ENCODE assay signal across 8 cellular contexts in the genomic region with DNA sequence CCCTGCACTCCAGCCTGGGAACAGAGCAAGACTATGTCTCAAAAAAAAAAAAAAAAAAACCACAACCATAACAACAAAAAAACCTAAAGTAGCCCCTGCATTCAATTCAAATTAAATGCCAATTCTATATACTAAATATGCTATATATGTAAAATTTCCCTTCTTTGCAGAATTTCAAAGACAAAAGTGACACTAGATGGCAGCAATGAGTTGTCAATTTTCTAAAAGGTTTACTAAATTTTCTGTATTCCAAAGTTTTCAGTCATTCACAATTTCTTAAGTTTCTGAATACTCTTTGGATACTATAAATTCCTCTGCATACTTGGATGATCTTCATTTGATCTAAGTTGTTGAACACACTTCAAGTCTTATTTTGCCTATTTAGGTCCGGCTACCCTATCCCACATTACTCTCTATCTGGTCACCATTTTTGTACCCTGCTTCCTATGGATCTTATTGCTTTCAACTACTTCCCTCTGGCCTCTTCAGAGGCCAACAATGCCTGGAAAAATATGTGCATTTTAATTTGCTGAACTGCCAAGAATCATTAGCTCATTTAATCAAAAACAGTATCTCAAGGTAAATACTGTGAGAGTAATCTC. TPM values are rescaled to one million over a fixed set of nuclear protein-coding genes. Genes with fewer than 3 reads are reported as not detected.
DNase-seq lines count a peak whose midpoint lies in the region; ATAC-seq, FAIRE-seq and TF ChIP-seq lines count a peak whose summit lies in the region.

No MANE protein-coding gene starts in this region.

- peaks cover 42% of the 10 kb centered on the region for H3K36me3 Mint-ChIP-seq in activated naive CD4-positive, alpha-beta T cell treated with anti-CD3 and anti-CD28 coated beads, Interleukin-2, amount 10 ng/mL, durations not matched to agents 7 days and 5 days
- H3K36me3 Mint-ChIP-seq in activated T-helper 1 cell treated with anti-CD3 and anti-CD28 coated beads, Interleukin-12 subunit alpha, Interleukin-12 subunit beta, Interleukin-2, Interleukin-4 antibody, amounts not matched to agents 30 ng/mL and 10 ng/mL and 1 ng/mL, durations not matched to agents 14 hours and 24 hours and 36 hours (ENCODE audit: low read depth), result peaks cover 32% of the 10 kb centered on the region

- no peak overlapping the region for H3K4me3 ChIP-seq in Peyer's patch
- H3K4me3 ChIP-seq in thoracic aorta, result no peak overlapping the region
- H3K4me3 ChIP-seq in kidney (ENCODE audit: low read length in 2 of 2), result no peak overlapping the region

- H3K27ac ChIP-seq in Peyer's patch (no peak overlapping the region), thoracic aorta (no peak overlapping the region), kidney (ENCODE audit: low read depth in 2 of 2, low read length in 2 of 2) (no peak overlapping the region)

- no peaks in the 10 kb centered on the region for H3K9me3 Mint-ChIP-seq in activated naive CD4-positive, alpha-beta T cell treated with anti-CD3 and anti-CD28 coated beads, Interleukin-2, amount 10 ng/mL, durations not matched to agents 7 days and 5 days
- no peaks in the 10 kb centered on the region for H3K9me3 Mint-ChIP-seq in activated T-helper 1 cell treated with anti-CD3 and anti-CD28 coated beads, Interleukin-12 subunit alpha, Interleukin-12 subunit beta, Interleukin-2, Interleukin-4 antibody, amounts not matched to agents 30 ng/mL and 10 ng/mL and 1 ng/mL, durations not matched to agents 14 hours and 24 hours and 36 hours

- peak in 5 of 6 experiments; percentile 24 to 46 (median 29) for TF ChIP-seq CTCF in Peyer's patch (IDR thresholded peaks at IDR 0.05)
- TF ChIP-seq CTCF in thoracic aorta (IDR thresholded peaks at IDR 0.05), result peak; percentile 12
- TF ChIP-seq CTCF in kidney (IDR thresholded peaks at IDR 0.05; ENCODE audit: borderline replicate concordance, extremely low read depth, insufficient read depth), result no peak

- CTCF ChIA-PET in activated naive CD4-positive, alpha-beta T cell treated with anti-CD3 and anti-CD28 coated beads, Interleukin-2, amount 10 ng/mL, durations not matched to agents 7 days and 5 days (lab: Charles Lee), result interaction anchor here (1.1 to 1.8 kb wide), 2 partner anchors 13 to 15 kb away, joined by 3 to 4 read pairs; no protein-coding TSS in a partner anchor

- peaks cover 49% of the 10 kb centered on the region for H3K4me1 Mint-ChIP-seq in activated naive CD4-positive, alpha-beta T cell treated with anti-CD3 and anti-CD28 coated beads, Interleukin-2, amount 10 ng/mL, durations not matched to agents 7 days and 5 days
- peaks cover 52% of the 10 kb centered on the region for H3K4me1 Mint-ChIP-seq in activated T-helper 1 cell treated with anti-CD3 and anti-CD28 coated beads, Interleukin-12 subunit alpha, Interleukin-12 subunit beta, Interleukin-2, Interleukin-4 antibody, amounts not matched to agents 30 ng/mL and 10 ng/mL and 1 ng/mL, durations not matched to agents 14 hours and 24 hours and 36 hours (ENCODE audit: low read depth)

- H3K27me3 ChIP-seq in Peyer's patch (no peaks in the 10 kb centered on the region), thoracic aorta (replicated peaks; ENCODE audit: insufficient read depth) (no peaks in the 10 kb centered on the region)

- H3K4me1 ChIP-seq in Peyer's patch (peaks cover 0 to 12% (median 2%) of the 10 kb centered on the region in 4 donors), thoracic aorta (ENCODE audit: control insufficient read depth in 1 of 2, low read depth in 2 of 2) (peaks cover 2 to 48% of the 10 kb centered on the region in 2 donors), kidney (ENCODE audit: control insufficient read depth in 1 of 2, insufficient read depth in 1 of 2, low read depth in 1 of 2, low read length in 2 of 2) (peaks cover 2 to 13% of the 10 kb centered on the region in 2 donors)

- H3K27me3 Mint-ChIP-seq in activated naive CD4-positive, alpha-beta T cell treated with anti-CD3 and anti-CD28 coated beads, Interleukin-2, amount 10 ng/mL, durations not matched to agents 7 days and 5 days, result no peaks in the 10 kb centered on the region
- H3K27me3 Mint-ChIP-seq in activated T-helper 1 cell treated with anti-CD3 and anti-CD28 coated beads, Interleukin-12 subunit alpha, Interleukin-12 subunit beta, Interleukin-2, Interleukin-4 antibody, amounts not matched to agents 30 ng/mL and 10 ng/mL and 1 ng/mL, durations not matched to agents 14 hours and 24 hours and 36 hours (ENCODE audit: insufficient read depth), result no peaks in the 10 kb centered on the region

- H3K9me3 ChIP-seq in Peyer's patch (no peaks in the 10 kb centered on the region), thoracic aorta (no peaks in the 10 kb centered on the region), kidney (ENCODE audit: control insufficient read depth in 1 of 2, low read length in 2 of 2) (no peaks in the 10 kb centered on the region)

- H3K9ac ChIP-seq in kidney (ENCODE audit: low read length in 2 of 2), result no peak overlapping the region

- FAIRE-seq in kidney (lab: Jason Lieb, UNC), result no peak

- H3K36me3 ChIP-seq in Peyer's patch, result peaks cover 0 to 42% (median 0%) of the 10 kb centered on the region in 3 donors
- no peaks in the 10 kb centered on the region for H3K36me3 ChIP-seq in thoracic aorta
- H3K36me3 ChIP-seq in kidney (ENCODE audit: control insufficient read depth in 1 of 2, insufficient read depth in 2 of 2, low read length in 2 of 2), result peaks cover 3 to 26% of the 10 kb centered on the region in 2 donors

- intact Hi-C loops in kidney (cut with DNase I), result no loop called here
- intact Hi-C loops in activated T-helper 1 cell treated with anti-CD3 and anti-CD28 coated beads, Interleukin-12 subunit alpha, Interleukin-12 subunit beta, Interleukin-2, Interleukin-4 antibody, amounts not matched to agents 30 ng/mL and 10 ng/mL and 1 ng/mL, durations not matched to agents 14 hours and 24 hours and 36 hours (cut with micrococcal nuclease), result loop anchor here (5.0 kb wide), 1 partner anchor 34 kb away; no protein-coding TSS in a partner anchor

- TF ChIP-seq POLR2A in Peyer's patch (IDR thresholded peaks at IDR 0.05), result no peak

- peak overlapping the region; percentile 60 for H3K27ac Mint-ChIP-seq in activated naive CD4-positive, alpha-beta T cell treated with anti-CD3 and anti-CD28 coated beads, Interleukin-2, amount 10 ng/mL, durations not matched to agents 7 days and 5 days
- H3K27ac Mint-ChIP-seq in activated T-helper 1 cell treated with anti-CD3 and anti-CD28 coated beads, Interleukin-12 subunit alpha, Interleukin-12 subunit beta, Interleukin-2, Interleukin-4 antibody, amounts not matched to agents 30 ng/mL and 10 ng/mL and 1 ng/mL, durations not matched to agents 14 hours and 24 hours and 36 hours, result no peak overlapping the region

- ATAC-seq in thoracic aorta (ENCODE audit: insufficient number of reproducible peaks, low FRiP score, low read depth), result no peak

- DNase-seq in activated naive CD4-positive, alpha-beta T cell treated with anti-CD3 and anti-CD28 coated beads, Interleukin-2, amount 10 ng/mL, durations not matched to agents 7 days and 5 days, result no peak
- DNase-seq in activated naive CD4-positive, alpha-beta T cell treated with Interleukin-2 at 50 U/mL for 16 hours, result no peak
- no peak for DNase-seq in Peyer's patch
- DNase-seq in fibroblast of gingiva (ENCODE audit: low read depth), result peak; percentile 33
- no peak for DNase-seq in thoracic aorta (ENCODE audit: low spot score)
- DNase-seq in kidney, result no peak
- no peak for DNase-seq in A172 (ENCODE audit: low spot score)
- DNase-seq in activated T-helper 1 cell treated with anti-CD3 and anti-CD28 coated beads, Interleukin-12 subunit alpha, Interleukin-12 subunit beta, Interleukin-2, Interleukin-4 antibody, amounts not matched to agents 30 ng/mL and 10 ng/mL and 1 ng/mL, durations not matched to agents 14 hours and 24 hours and 36 hours (ENCODE audit: low spot score), result no peak

- H3K4me3 Mint-ChIP-seq in activated naive CD4-positive, alpha-beta T cell treated with anti-CD3 and anti-CD28 coated beads, Interleukin-2, amount 10 ng/mL, durations not matched to agents 7 days and 5 days, result no peak overlapping the region
- no peak overlapping the region for H3K4me3 Mint-ChIP-seq in activated T-helper 1 cell treated with anti-CD3 and anti-CD28 coated beads, Interleukin-12 subunit alpha, Interleukin-12 subunit beta, Interleukin-2, Interleukin-4 antibody, amounts not matched to agents 30 ng/mL and 10 ng/mL and 1 ng/mL, durations not matched to agents 14 hours and 24 hours and 36 hours

RNA-seq across cellular contexts. Expression of a gene that starts 27.9 kb away (rescaled TPM):
- total RNA-seq in Peyer's patch (100 to 1,000 TPM; 201 to 392 (median 259) TPM), thoracic aorta (100 to 1,000 TPM; 208 to 422 TPM), kidney (398 TPM)
- polyA plus RNA-seq in kidney (ENCODE audit: insufficient read depth, low read depth, low replicate concordance), result 462 TPM
- total RNA-seq in A172 (2014; rRNA removed; shearing (Covaris generic)), result 856 and 922 TPM in 2 replicates
- total RNA-seq in activated T-helper 1 cell treated with anti-CD3 and anti-CD28 coated beads, Interleukin-12 subunit alpha, Interleukin-12 subunit beta, Interleukin-2, Interleukin-4 antibody, amounts not matched to agents 30 ng/mL and 10 ng/mL and 1 ng/mL, durations not matched to agents 14 hours and 24 hours and 36 hours, result 958 and 976 TPM in 2 replicates

RNA-seq across cellular contexts. Expression of a gene that starts 38.6 kb away (rescaled TPM):
- 1 to 10 TPM in 1 of 4 donors, under 1 TPM in 1, not detected in 2; 0.40 to 3.3 TPM for total RNA-seq in Peyer's patch
- total RNA-seq in thoracic aorta, result not detected
- total RNA-seq in kidney, result 0.47 TPM
- polyA plus RNA-seq in kidney (ENCODE audit: insufficient read depth, low read depth, low replicate concordance), result not detected
- not detected in 2 replicates for total RNA-seq in A172 (2014; rRNA removed; shearing (Covaris generic))
- total RNA-seq in activated T-helper 1 cell treated with anti-CD3 and anti-CD28 coated beads, Interleukin-12 subunit alpha, Interleukin-12 subunit beta, Interleukin-2, Interleukin-4 antibody, amounts not matched to agents 30 ng/mL and 10 ng/mL and 1 ng/mL, durations not matched to agents 14 hours and 24 hours and 36 hours, result not detected in 2 replicates
